Comparison of ENCODE assay signal across 36 cellular contexts in the genomic region with DNA sequence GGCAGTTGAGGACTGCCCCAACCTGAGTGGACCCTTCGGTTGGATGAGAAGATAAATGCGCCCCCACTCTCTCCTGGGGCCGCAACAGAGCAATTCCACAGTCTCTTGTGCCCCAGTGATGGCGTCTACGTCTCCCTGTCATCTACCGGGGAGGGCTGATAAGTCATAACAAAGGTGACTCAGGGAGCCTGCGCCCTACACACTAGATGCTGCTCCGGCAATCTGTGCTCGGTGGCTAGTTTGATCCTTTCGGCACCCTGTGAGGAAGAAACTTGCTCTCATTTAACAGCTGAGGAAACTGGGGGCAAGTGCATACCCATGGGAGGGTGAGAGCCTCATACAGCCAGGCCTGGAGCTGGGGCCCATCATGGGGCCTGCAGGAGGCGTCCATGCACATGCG. TPM values are rescaled to one million over a fixed set of nuclear protein-coding genes. Genes with fewer than 3 reads are reported as not detected.
"Had no signal": no experiment of that assay in that cellular context is flagged by ENCODE, and none has a peak within 500 bp of the region (broad histone marks: within the 10 kb centered on the region; RNA-seq: fewer than 3 reads in every experiment).

No MANE protein-coding gene starts in this region.

- H3K4me3 Mint-ChIP-seq: activated CD4-positive, alpha-beta T cell treated with anti-CD3 and anti-CD28 coated beads for 36 hours; activated CD4-positive, alpha-beta T cell treated with anti-CD3 and anti-CD28 coated beads, Interleukin-2, amount 10 ng/mL, durations not matched to agents 7 days and 5 days; activated CD8-positive, alpha-beta T cell treated with anti-CD3 and anti-CD28 coated beads, Interleukin-2, amount 10 ng/mL, durations not matched to agents 7 days and 5 days; activated naive CD4-positive, alpha-beta T cell treated with anti-CD3 and anti-CD28 coated beads, Interleukin-2, amount 50 U/mL, for 24 hours; activated naive CD8-positive, alpha-beta T cell treated with anti-CD3 and anti-CD28 coated beads, Interleukin-2, amount 10 ng/mL, durations not matched to agents 7 days and 5 days; activated T-cell treated with anti-CD3 and anti-CD28 coated beads, Interleukin-2, amount 50 U/mL, for 24 hours; central memory CD8-positive, alpha-beta T cell; WTC11 had no signal

- H3K9ac ChIP-seq: KMS-11 had no signal

- H3K36me3 Mint-ChIP-seq: activated naive CD4-positive, alpha-beta T cell treated with anti-CD3 and anti-CD28 coated beads, Interleukin-2, amount 50 U/mL, for 24 hours; activated naive CD8-positive, alpha-beta T cell treated with anti-CD3 and anti-CD28 coated beads, Interleukin-2, amount 10 ng/mL, durations not matched to agents 7 days and 5 days; WTC11 had no signal

- DNase-seq: activated CD4-positive, alpha-beta T cell treated with anti-CD3 and anti-CD28 coated beads for 36 hours; activated CD4-positive, alpha-beta T cell treated with anti-CD3 and anti-CD28 coated beads, Interleukin-2, amount 10 ng/mL, durations not matched to agents 7 days and 5 days; activated CD4-positive, alpha-beta T cell treated with anti-CD3 and anti-CD28 coated beads, Interleukin-2, amount 50 U/mL, for 48 hours; activated CD8-positive, alpha-beta T cell treated with anti-CD3 and anti-CD28 coated beads, Interleukin-2, amount 10 ng/mL, durations not matched to agents 7 days and 5 days; activated gamma-delta T cell; activated naive CD4-positive, alpha-beta T cell treated with Interleukin-2 at 50 U/mL for 16 hours; activated naive CD8-positive, alpha-beta T cell treated with anti-CD3 and anti-CD28 coated beads, Interleukin-2, amount 10 ng/mL, durations not matched to agents 7 days and 5 days; activated T-cell treated with anti-CD3 and anti-CD28 coated beads, Interleukin-2, amount 50 U/mL, for 24 hours; amygdala; MM.1S; MV-4-11; NCI-H1092; NCI-H1436 treated with DMSO at 0.1 percent for 48 hours; NCI-H187; NCI-H2029 treated with DMSO at 0.1 percent for 48 hours; NCI-H2107; NCI-H2171; NCI-H510A; NCI-H526; NCI-H748 treated with DMSO at 0.1 percent for 48 hours; NK-92 treated with Interleukin-12 subunit alpha and Interleukin-12 subunit beta, amount 100 ng/mL, for 24 hours; PC-3; Peyer's patch; Right ventricle myocardium superior had no signal

- H3K36me3 ChIP-seq: ascending aorta, cardiac muscle cell, Peyer's patch had no signal

- H3K27ac Mint-ChIP-seq: activated CD4-positive, alpha-beta T cell treated with anti-CD3 and anti-CD28 coated beads for 36 hours; activated CD4-positive, alpha-beta T cell treated with anti-CD3 and anti-CD28 coated beads, Interleukin-2, amount 10 ng/mL, durations not matched to agents 7 days and 5 days; activated CD8-positive, alpha-beta T cell treated with anti-CD3 and anti-CD28 coated beads, Interleukin-2, amount 10 ng/mL, durations not matched to agents 7 days and 5 days; activated naive CD4-positive, alpha-beta T cell treated with anti-CD3 and anti-CD28 coated beads, Interleukin-2, amount 50 U/mL, for 24 hours; activated naive CD8-positive, alpha-beta T cell treated with anti-CD3 and anti-CD28 coated beads, Interleukin-2, amount 10 ng/mL, durations not matched to agents 7 days and 5 days; activated T-cell treated with anti-CD3 and anti-CD28 coated beads, Interleukin-2, amount 50 U/mL, for 24 hours; activated T-helper 2 cell treated with anti-CD3 and anti-CD28 coated beads, Interferon-gamma antibody, Interleukin-2, Interleukin-4, amounts not matched to agents 10 μg/mL and 5 μg/mL and 100 μg/mL, durations not matched to agents 14 hours and 24 hours and 36 hours had no signal

- H3K4me3 ChIP-seq: ascending aorta, cardiac muscle cell, Peyer's patch had no signal

- H3K27me3 ChIP-seq: ascending aorta, cardiac muscle cell, Peyer's patch had no signal

- H3K27me3 Mint-ChIP-seq: activated CD4-positive, alpha-beta T cell treated with anti-CD3 and anti-CD28 coated beads for 36 hours; activated CD4-positive, alpha-beta T cell treated with anti-CD3 and anti-CD28 coated beads, Interleukin-2, amount 10 ng/mL, durations not matched to agents 7 days and 5 days; activated naive CD4-positive, alpha-beta T cell treated with anti-CD3 and anti-CD28 coated beads, Interleukin-2, amount 50 U/mL, for 24 hours; activated naive CD8-positive, alpha-beta T cell treated with anti-CD3 and anti-CD28 coated beads, Interleukin-2, amount 10 ng/mL, durations not matched to agents 7 days and 5 days; activated T-cell treated with anti-CD3 and anti-CD28 coated beads, Interleukin-2, amount 50 U/mL, for 24 hours; central memory CD8-positive, alpha-beta T cell had no signal

- H3K27ac ChIP-seq: ascending aorta, cardiac muscle cell, KMS-11, Peyer's patch had no signal

- H3K4me2 ChIP-seq: KMS-11 had no signal

- H3K9me3 ChIP-seq: ascending aorta, Peyer's patch had no signal

- H3K4me1 ChIP-seq: ascending aorta, Peyer's patch had no signal

- H3K9me3 Mint-ChIP-seq: activated CD4-positive, alpha-beta T cell treated with anti-CD3 and anti-CD28 coated beads, Interleukin-2, amount 10 ng/mL, durations not matched to agents 7 days and 5 days; activated naive CD4-positive, alpha-beta T cell treated with anti-CD3 and anti-CD28 coated beads, Interleukin-2, amount 50 U/mL, for 24 hours; activated naive CD8-positive, alpha-beta T cell treated with anti-CD3 and anti-CD28 coated beads, Interleukin-2, amount 10 ng/mL, durations not matched to agents 7 days and 5 days; activated T-cell treated with anti-CD3 and anti-CD28 coated beads, Interleukin-2, amount 50 U/mL, for 24 hours; activated T-helper 2 cell treated with anti-CD3 and anti-CD28 coated beads, Interferon-gamma antibody, Interleukin-2, Interleukin-4, amounts not matched to agents 10 μg/mL and 5 μg/mL and 100 μg/mL, durations not matched to agents 14 hours and 24 hours and 36 hours; central memory CD8-positive, alpha-beta T cell; WTC11 had no signal

- FAIRE-seq: TTC549 had no signal

- ATAC-seq: activated CD4-positive, alpha-beta T cell treated with anti-CD3 and anti-CD28 coated beads for 36 hours; activated CD4-positive, CD25-positive, alpha-beta regulatory T cell treated with anti-CD3 and anti-CD28 coated beads, Interleukin-2, amount 50 U/mL, for 24 hours; activated CD8-positive, alpha-beta T cell treated with anti-CD3 and anti-CD28 coated beads, Interleukin-2, amount 10 ng/mL, durations not matched to agents 7 days and 5 days; PC-3; WTC11 had no signal

RNA-seq across cellular contexts. Expression of a gene that starts 14.1 kb away (rescaled TPM):
- total RNA-seq: activated CD4-positive, alpha-beta T cell treated with anti-CD3 and anti-CD28 coated beads, Interleukin-2, amount 10 ng/mL, durations not matched to agents 7 days and 5 days; activated CD8-positive, alpha-beta T cell treated with anti-CD3 and anti-CD28 coated beads, Interleukin-2, amount 10 ng/mL, durations not matched to agents 7 days and 5 days had no signal

RNA-seq across cellular contexts. Expression of a gene that starts 50.4 kb away (rescaled TPM):
- total RNA-seq: activated CD4-positive, alpha-beta T cell treated with anti-CD3 and anti-CD28 coated beads, Interleukin-2, amount 10 ng/mL, durations not matched to agents 7 days and 5 days; activated CD8-positive, alpha-beta T cell treated with anti-CD3 and anti-CD28 coated beads, Interleukin-2, amount 10 ng/mL, durations not matched to agents 7 days and 5 days; activated naive CD8-positive, alpha-beta T cell treated with anti-CD3 and anti-CD28 coated beads, Interleukin-2, amount 10 ng/mL, durations not matched to agents 7 days and 5 days; activated T-helper 2 cell treated with anti-CD3 and anti-CD28 coated beads, Interferon-gamma antibody, Interleukin-2, Interleukin-4, amounts not matched to agents 10 μg/mL and 5 μg/mL and 100 μg/mL, durations not matched to agents 14 hours and 24 hours and 36 hours; cardiac muscle cell; LHCN-M2; Peyer's patch; Right ventricle myocardium superior; T-helper 1 cell treated with Interleukin-12 subunit alpha and Interleukin-12 subunit beta and Interleukin-4 antibody, amounts not matched to agents 30 ng/mL and 1 ng/mL, for 36 hours; T-helper 2 cell treated with Interferon-gamma antibody and Interleukin-4, amounts not matched to agents 100 ng/mL and 5 ng/mL, for 36 hours had no signal
- polyA plus RNA-seq: cardiac muscle cell had no signal
